In genomic region chr19:14073232-14073924, GRCh38 we compare ENCODE assay signal across 8 cellular contexts. TPM values are rescaled to one million over a fixed set of nuclear protein-coding genes. Genes with fewer than 3 reads are reported as not detected.
DNase-seq lines count a peak whose midpoint lies in the region; TF ChIP-seq lines count a peak whose summit lies in the region.

No MANE protein-coding gene starts in this region.

- peak overlapping the region; percentile 57 for H3K4me3 ChIP-seq in HEK293 (ENCODE audit: low read depth, low read length)

- H3K36me3 ChIP-seq in HEK293 (ENCODE audit: control insufficient read depth in 2 of 2, insufficient read depth in 1 of 2, low read length in 2 of 2): no peaks in the 10 kb centered on the region

- H3K27ac ChIP-seq in HEK293 (ENCODE audit: extremely low read depth, low read depth, low read length): peak overlapping the region; percentile 44; the same call in 1 of the 2 replicates

- H3K9me3 ChIP-seq in HEK293 (ENCODE audit: control insufficient read depth, insufficient read depth, low read depth, low read length): no peaks in the 10 kb centered on the region

- POLR2A ChIA-PET in HEK293 (lab: Yijun Ruan, JAX): interaction anchor here (0.6 to 1.6 kb wide), 5 partner anchors 16 to 193 kb away, joined by 3 to 11 read pairs (median 4); partner anchors contain the start of genes ASF1B and CC2D1A

- 0 out of 2 replicates have a peak, but pooled peaks have one; percentile 10 for TF ChIP-seq CTCF in HEK293 (tag by site-specific recombination; IDR thresholded peaks at IDR 0.05)

- in situ Hi-C loops in G401 (cut with HindIII; ENCODE audit: low sequenced_read_pairs): no loop called here

- no peaks in the 10 kb centered on the region for H3K4me1 ChIP-seq in HEK293 (ENCODE audit: control insufficient read depth, insufficient read depth, low read length)

- peak; percentile 63 for DNase-seq in G401 (ENCODE audit: low spot score)
- peak; percentile 39 for DNase-seq in NCI-H1694 (lab: John Stamatoyannopoulos, UW)
- peak; percentile 47 to 76 (median 61) for DNase-seq in activated CD4-positive, CD25-positive, alpha-beta regulatory T cell (lab: John Stamatoyannopoulos, UW)
- DNase-seq in cerebellum (ENCODE audit: low spot score): peak; percentile 81
- DNase-seq in kidney glomerular epithelial cell (lab: John Stamatoyannopoulos, UW): peak; percentile 49
- peak; percentile 60 to 71 for DNase-seq in stimulated activated CD4-positive, alpha-beta T cell treated with anti-CD3 and anti-CD28 coated beads, Interleukin-15, amount 100 ng/mL, for 48 hours (ENCODE audit: low read depth in 2 of 2)
- DNase-seq in NCI-H128 (lab: John Stamatoyannopoulos, UW; ENCODE audit: unreplicated experiment): no peak

- CTCF ChIA-PET in HEK293 (lab: Yijun Ruan, JAX): interaction anchor here (0.6 to 6.2 kb wide), 16 partner anchors 8 to 283 kb away, joined by 3 to 80 read pairs (median 4); partner anchors contain the start of genes IL27RA and PALM3

TF ChIP-seq in HEK293, 187 proteins besides CTCF, POLR2A, EP300 and RAD21 (continues in another document):
- TF ChIP-seq ZNF664 (tag by site-specific recombination; IDR thresholded peaks at IDR 0.05) (no peak), ZNF639 (tag by site-specific recombination; IDR thresholded peaks at IDR 0.05) (no peak), KLF1 (tag by site-specific recombination; IDR thresholded peaks at IDR 0.05) (no peak), HOXC10 (CRISPR knock-in tag; IDR thresholded peaks at IDR 0.05) (peak; percentile 89; the same call in 1 of the 2 replicates), ZNF521 (tag by site-specific recombination; IDR thresholded peaks at IDR 0.05) (no peak), SALL2 (tag by site-specific recombination; IDR thresholded peaks at IDR 0.05; ENCODE audit: borderline replicate concordance) (no peak), ZNF132 (tag by site-specific recombination; IDR thresholded peaks at IDR 0.05; ENCODE audit: borderline replicate concordance) (no peak), ZNF660 (tag by site-specific recombination; IDR thresholded peaks at IDR 0.05) (0 out of 2 replicates have a peak, but pooled peaks have one; percentile 13), PBX3 (CRISPR knock-in tag; IDR thresholded peaks at IDR 0.05) (0 out of 2 replicates have a peak, but pooled peaks have one; percentile 38), HOXA7 (CRISPR knock-in tag; IDR thresholded peaks at IDR 0.05; ENCODE audit: borderline replicate concordance) (no peak), IKZF3 (tag by site-specific recombination; IDR thresholded peaks at IDR 0.05) (no peak), ZNF837 (tag by site-specific recombination; IDR thresholded peaks at IDR 0.05) (no peak), ZNF133 (tag by site-specific recombination; IDR thresholded peaks at IDR 0.05) (no peak), ZFP37 (tag by site-specific recombination; IDR thresholded peaks at IDR 0.05) (no peak), OSR2 (tag by site-specific recombination; IDR thresholded peaks at IDR 0.05) (no peak), SP2 (tag by site-specific recombination; IDR thresholded peaks at IDR 0.05) (0 out of 2 replicates have a peak, but pooled peaks have one; percentile 18), ZNF221 (tag by site-specific recombination; IDR thresholded peaks at IDR 0.05; ENCODE audit: borderline replicate concordance) (no peak), ZNF544 (tag by site-specific recombination; IDR thresholded peaks at IDR 0.05) (no peak), ZNF362 (tag by site-specific recombination; IDR thresholded peaks at IDR 0.05) (no peak), ZNF266 (tag by site-specific recombination; IDR thresholded peaks at IDR 0.05; ENCODE audit: low read depth) (no peak), SP7 (tag by site-specific recombination; IDR thresholded peaks at IDR 0.05) (no peak), GFI1B (tag by site-specific recombination; IDR thresholded peaks at IDR 0.05) (no peak), ZNF324 (tag by site-specific recombination; IDR thresholded peaks at IDR 0.05) (no peak), ZIC2 (tag by site-specific recombination; IDR thresholded peaks at IDR 0.05) (peak; percentile 31; the same call in 1 of the 2 replicates), ZBTB8A (tag by site-specific recombination; IDR thresholded peaks at IDR 0.05) (peak; percentile 74; the same call in 1 of the 2 replicates), ZNF175 (tag by site-specific recombination; IDR thresholded peaks at IDR 0.05) (no peak), ZBTB17 (tag by site-specific recombination; IDR thresholded peaks at IDR 0.05) (peak; percentile 39; the same call in 1 of the 2 replicates), BCL11B (tag by site-specific recombination; IDR thresholded peaks at IDR 0.05; ENCODE audit: low read depth) (no peak), ZNF302 (tag by site-specific recombination; IDR thresholded peaks at IDR 0.05; ENCODE audit: low read depth) (no peak), ZNF843 (tag by site-specific recombination; IDR thresholded peaks at IDR 0.05) (no peak), ZNF530 (tag by site-specific recombination; IDR thresholded peaks at IDR 0.05; ENCODE audit: low read depth) (no peak), ZNF621 (tag by site-specific recombination; IDR thresholded peaks at IDR 0.05) (no peak), HIC1 (tag by site-specific recombination; IDR thresholded peaks at IDR 0.05) (peak; percentile 45; the same call in 1 of the 2 replicates), TRIM28 (IDR thresholded peaks at IDR 0.05; ENCODE audit: borderline replicate concordance, low read length) (no peak), ZSCAN23 (tag by site-specific recombination; IDR thresholded peaks at IDR 0.05) (no peak), ZNF350 (tag by site-specific recombination; IDR thresholded peaks at IDR 0.05) (no peak), ZNF184 (tag by site-specific recombination; IDR thresholded peaks at IDR 0.05) (no peak), ZNF2 (tag by site-specific recombination; IDR thresholded peaks at IDR 0.05) (no peak)

RNA-seq across cellular contexts. Expression of gene MISP3, which starts 0.8 kb away (rescaled TPM):
- total RNA-seq in G401 (2014; rRNA removed; shearing (Covaris generic)): 2.8 and 4.6 TPM in 2 replicates
- total RNA-seq in cerebellum: 1.5 TPM

RNA-seq across cellular contexts. Expression of gene PALM3, which starts 11.5 kb away (rescaled TPM):
- 14.8 and 23.1 TPM in 2 replicates for total RNA-seq in G401 (2014; rRNA removed; shearing (Covaris generic))
- 2.2 TPM for total RNA-seq in cerebellum

RNA-seq across cellular contexts. Expression of gene C19orf67, which starts 12.2 kb away (rescaled TPM):
- total RNA-seq in G401 (2014; rRNA removed; shearing (Covaris generic)): not detected in 2 replicates
- not detected for total RNA-seq in cerebellum

RNA-seq across cellular contexts. Expression of gene SAMD1, which starts 17.2 kb away (rescaled TPM):
- total RNA-seq in G401 (2014; rRNA removed; shearing (Covaris generic)): 162 and 188 TPM in 2 replicates
- total RNA-seq in cerebellum: 14.5 TPM

RNA-seq across cellular contexts. Expression of gene IL27RA, which starts 41.8 kb away (rescaled TPM):
- total RNA-seq in G401 (2014; rRNA removed; shearing (Covaris generic)): 28.1 and 32.5 TPM in 2 replicates
- total RNA-seq in cerebellum: 1.1 TPM
